ENCODE assay signal across 8 cellular contexts in genomic region chr10:58177362-58177947, GRCh38.
DNase-seq lines count a peak whose midpoint lies in the region; ATAC-seq and TF ChIP-seq lines count a peak whose summit lies in the region.
"Had no signal": no experiment of that assay in that cellular context is flagged by ENCODE, and none has a peak within 500 bp of the region (broad histone marks: within the 10 kb centered on the region; RNA-seq: fewer than 3 reads in every experiment).

No MANE protein-coding gene starts in this region.

- H3K27ac Mint-ChIP-seq in glutamatergic neuron (ENCODE audit: unreplicated experiment): no peak overlapping the region
- H3K27ac Mint-ChIP-seq in activated T-helper 1 cell treated with anti-CD3 and anti-CD28 coated beads, Interleukin-12 subunit alpha, Interleukin-12 subunit beta, Interleukin-2, Interleukin-4 antibody, amounts not matched to agents 30 ng/mL and 10 ng/mL and 1 ng/mL, durations not matched to agents 14 hours and 24 hours and 36 hours: no peak overlapping the region

- H3K27me3 Mint-ChIP-seq in glutamatergic neuron (ENCODE audit: unreplicated experiment): no peaks in the 10 kb centered on the region
- H3K27me3 Mint-ChIP-seq in activated T-helper 1 cell treated with anti-CD3 and anti-CD28 coated beads, Interleukin-12 subunit alpha, Interleukin-12 subunit beta, Interleukin-2, Interleukin-4 antibody, amounts not matched to agents 30 ng/mL and 10 ng/mL and 1 ng/mL, durations not matched to agents 14 hours and 24 hours and 36 hours (ENCODE audit: insufficient read depth): peaks cover 3% of the 10 kb centered on the region

- no peaks in the 10 kb centered on the region for H3K4me1 ChIP-seq in upper lobe of right lung

- no peaks in the 10 kb centered on the region for H3K4me1 Mint-ChIP-seq in glutamatergic neuron (ENCODE audit: low read depth, unreplicated experiment)
- H3K4me1 Mint-ChIP-seq in activated T-helper 1 cell treated with anti-CD3 and anti-CD28 coated beads, Interleukin-12 subunit alpha, Interleukin-12 subunit beta, Interleukin-2, Interleukin-4 antibody, amounts not matched to agents 30 ng/mL and 10 ng/mL and 1 ng/mL, durations not matched to agents 14 hours and 24 hours and 36 hours (ENCODE audit: low read depth): no peaks in the 10 kb centered on the region

- ATAC-seq in HG03565 (IDR thresholded peaks at IDR 0.05; ENCODE audit: unreplicated experiment) (peak; percentile 54), upper lobe of right lung (peak; percentile 59)

- H3K27me3 ChIP-seq in GM06990 (replicated peaks; ENCODE audit: control insufficient read depth, insufficient read depth, low read length): no peaks in the 10 kb centered on the region
- H3K27me3 ChIP-seq in upper lobe of right lung: no peaks in the 10 kb centered on the region

- no peak overlapping the region for H3K27ac ChIP-seq in upper lobe of right lung
- H3K27ac ChIP-seq: skin epidermis had no signal

- H3K9me3 Mint-ChIP-seq in glutamatergic neuron (ENCODE audit: unreplicated experiment): no peaks in the 10 kb centered on the region
- peaks cover 2% of the 10 kb centered on the region for H3K9me3 Mint-ChIP-seq in activated T-helper 1 cell treated with anti-CD3 and anti-CD28 coated beads, Interleukin-12 subunit alpha, Interleukin-12 subunit beta, Interleukin-2, Interleukin-4 antibody, amounts not matched to agents 30 ng/mL and 10 ng/mL and 1 ng/mL, durations not matched to agents 14 hours and 24 hours and 36 hours

- peak; percentile 7 for DNase-seq in GM06990 (ENCODE audit: extremely low read depth, insufficient read length)
- DNase-seq in SW480 (ENCODE audit: low spot score): peak; percentile 44
- DNase-seq in glutamatergic neuron: no peak
- DNase-seq in upper lobe of right lung: no peak
- no peak for DNase-seq in activated T-helper 1 cell treated with anti-CD3 and anti-CD28 coated beads, Interleukin-12 subunit alpha, Interleukin-12 subunit beta, Interleukin-2, Interleukin-4 antibody, amounts not matched to agents 30 ng/mL and 10 ng/mL and 1 ng/mL, durations not matched to agents 14 hours and 24 hours and 36 hours (ENCODE audit: low spot score)
- DNase-seq in C1 segment of cervical spinal cord (lab: John Stamatoyannopoulos, UW): no peak

- TF ChIP-seq CTCF in GM06990 (IDR thresholded peaks at IDR 0.05; ENCODE audit: insufficient read depth, low read length, poor library complexity, severe bottlenecking): peak; percentile 50
- TF ChIP-seq CTCF in glutamatergic neuron (IDR thresholded peaks at IDR 0.05; ENCODE audit: partially characterized antibody, unreplicated experiment): peak; percentile 86
- TF ChIP-seq CTCF in upper lobe of right lung (IDR thresholded peaks at IDR 0.05): peak; percentile 69

- no peak overlapping the region for H3K4me3 Mint-ChIP-seq in glutamatergic neuron (ENCODE audit: unreplicated experiment)
- H3K4me3 Mint-ChIP-seq in activated T-helper 1 cell treated with anti-CD3 and anti-CD28 coated beads, Interleukin-12 subunit alpha, Interleukin-12 subunit beta, Interleukin-2, Interleukin-4 antibody, amounts not matched to agents 30 ng/mL and 10 ng/mL and 1 ng/mL, durations not matched to agents 14 hours and 24 hours and 36 hours: no peak overlapping the region

- intact Hi-C loops in upper lobe of right lung (cut with DNase I): loop anchor here (5.0 kb wide), 1 partner anchor 115 kb away; no protein-coding TSS in a partner anchor
- intact Hi-C loops in activated T-helper 1 cell treated with anti-CD3 and anti-CD28 coated beads, Interleukin-12 subunit alpha, Interleukin-12 subunit beta, Interleukin-2, Interleukin-4 antibody, amounts not matched to agents 30 ng/mL and 10 ng/mL and 1 ng/mL, durations not matched to agents 14 hours and 24 hours and 36 hours (cut with micrococcal nuclease): loop anchor here (1.0 kb wide), 2 partner anchors 114 to 208 kb away; partner anchors contain the start of gene TFAM

- H3K36me3 ChIP-seq in GM06990 (ENCODE audit: control insufficient read depth, insufficient read depth, low read length) (no peaks in the 10 kb centered on the region), upper lobe of right lung (no peaks in the 10 kb centered on the region)

- H3K36me3 Mint-ChIP-seq in glutamatergic neuron (ENCODE audit: unreplicated experiment): no peaks in the 10 kb centered on the region
- no peaks in the 10 kb centered on the region for H3K36me3 Mint-ChIP-seq in activated T-helper 1 cell treated with anti-CD3 and anti-CD28 coated beads, Interleukin-12 subunit alpha, Interleukin-12 subunit beta, Interleukin-2, Interleukin-4 antibody, amounts not matched to agents 30 ng/mL and 10 ng/mL and 1 ng/mL, durations not matched to agents 14 hours and 24 hours and 36 hours (ENCODE audit: low read depth)

- no peaks in the 10 kb centered on the region for H3K9me3 ChIP-seq in upper lobe of right lung

- H3K4me3 ChIP-seq in GM06990 (replicated peaks; ENCODE audit: low read depth, low read length) (no peak overlapping the region), upper lobe of right lung (no peak overlapping the region)
- H3K4me3 ChIP-seq: skin epidermis had no signal

Comparison
In these comparisons a context has a peak if more than half of its experiments do, and no peak if none do; other contexts are left out.
1. DNase-seq: peak in GM06990 (single experiment) and SW480 (single experiment); none in glutamatergic neuron (single experiment), upper lobe of right lung (single experiment), activated T-helper 1 cell treated with anti-CD3 and anti-CD28 coated beads, Interleukin-12 subunit alpha, Interleukin-12 subunit beta, Interleukin-2, Interleukin-4 antibody, amounts not matched to agents 30 ng/mL and 10 ng/mL and 1 ng/mL, durations not matched to agents 14 hours and 24 hours and 36 hours (single experiment) and C1 segment of cervical spinal cord (0 of 14).
2. Peak in every context shown above with its lines, with median percentiles within 50 percentile points of each other: CTCF ChIP-seq.